In the genomic region with DNA sequence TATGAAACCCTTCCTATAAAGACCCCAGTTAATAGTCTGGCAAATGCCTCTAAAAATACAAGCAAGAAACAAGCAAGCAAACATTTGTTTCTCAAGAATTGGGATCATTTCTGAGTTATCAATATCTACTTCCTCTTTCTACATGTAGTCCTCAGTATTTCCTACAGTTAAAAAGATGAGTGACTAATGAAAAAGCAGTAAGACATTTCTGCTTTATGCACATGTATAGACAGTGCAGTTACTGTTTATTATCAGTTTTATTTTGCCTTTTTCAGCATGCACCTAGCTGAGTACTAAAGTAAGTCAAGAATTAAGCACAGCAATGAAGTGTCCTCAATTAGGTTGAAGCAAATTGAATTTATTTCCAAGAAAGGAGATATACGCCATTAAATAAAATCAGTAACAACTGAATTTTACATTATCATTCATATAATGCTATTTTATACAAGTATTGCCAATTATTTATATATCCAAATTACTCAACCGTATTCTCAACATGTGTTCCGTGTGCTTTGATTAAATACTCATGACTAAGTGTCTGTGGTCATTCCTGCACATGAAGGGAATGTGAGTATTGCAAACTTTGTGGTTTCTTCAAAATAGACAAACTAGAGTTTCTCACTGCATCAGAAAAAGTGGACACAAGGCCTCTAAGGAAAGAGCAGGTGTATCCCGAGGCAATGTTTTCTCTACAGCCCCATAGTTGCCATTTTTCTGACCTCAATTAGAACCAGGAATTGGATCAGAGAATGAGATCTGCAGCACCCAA, we compare ENCODE assay signal across 9 cellular contexts.
DNase-seq lines count a peak whose midpoint lies in the region; ATAC-seq, FAIRE-seq and TF ChIP-seq lines count a peak whose summit lies in the region.
"Had no signal": no experiment of that assay in that cellular context is flagged by ENCODE, and none has a peak within 500 bp of the region (broad histone marks: within the 10 kb centered on the region; RNA-seq: fewer than 3 reads in every experiment).

No MANE protein-coding gene starts in this region.

- no peak overlapping the region for H3K4me3 ChIP-seq in epithelial cell of proximal tubule (ENCODE audit: low read depth, low read length)

- in situ Hi-C loops in GM13977 (cut with MboI; ENCODE audit: low pct_unique_long_range_greater_than_20kb, low sequenced_read_pairs, unreplicated experiment): no loop called here

- peak; percentile 89 to 94 for DNase-seq in AML-193 (lab: John Stamatoyannopoulos, UW)
- DNase-seq in H54 (ENCODE audit: insufficient read length, low spot score): peak; percentile 22
- peak; percentile 82 for DNase-seq in NOMO-1 treated with DMSO at 0.1 percent for 48 hours (lab: John Stamatoyannopoulos, UW; ENCODE audit: unreplicated experiment)
- peak; percentile 63 for DNase-seq in epithelial cell of proximal tubule (ENCODE audit: low read depth)
- DNase-seq in T-helper 2 cell: no peak
- no peak for DNase-seq in GM13977 (ENCODE audit: low spot score)
- DNase-seq in NK-92 (lab: John Stamatoyannopoulos, UW; ENCODE audit: unreplicated experiment): no peak
- DNase-seq: NCI-H1417 treated with DMSO at 0.1 percent for 48 hours had no signal

- TF ChIP-seq CTCF in epithelial cell of proximal tubule (conservative IDR thresholded peaks at IDR 0.05; ENCODE audit: low read depth, low read length) (no peak), GM13977 (IDR thresholded peaks at IDR 0.05; ENCODE audit: extremely low read depth, insufficient read depth, missing control alignments) (no peak)

- ATAC-seq in GM19397 (IDR thresholded peaks at IDR 0.05; ENCODE audit: unreplicated experiment): no peak

- no peak for TF ChIP-seq POLR2A in H54 (IDR thresholded peaks at IDR 0.05; ENCODE audit: low read depth, low read length)

- peak; percentile 82 for FAIRE-seq in H54 (lab: Jason Lieb, UNC)

Comparison
In these comparisons a context has a peak if more than half of its experiments do, and no peak if none do; other contexts are left out.
1. DNase-seq: peak in AML-193 (2 of 2), H54 (single experiment), NOMO-1 treated with DMSO at 0.1 percent for 48 hours (single experiment) and epithelial cell of proximal tubule (single experiment); none in T-helper 2 cell (0 of 5), GM13977 (single experiment) and NK-92 (single experiment).